20 cellular contexts compared by ENCODE assay signal in genomic region chr10:102959399-102959798, GRCh38.
"Had no signal": no experiment of that assay in that cellular context is flagged by ENCODE, and none has a peak within 500 bp of the region (broad histone marks: within the 10 kb centered on the region; RNA-seq: fewer than 3 reads in every experiment).

No MANE protein-coding gene starts in this region.

- DNase-seq: Kasumi-1, MM.1S, NCI-H1092 treated with DMSO at 0.1 percent for 48 hours, NCI-H1436, NCI-H187, NCI-H2029, NCI-H2081 treated with DMSO at 0.1 percent for 48 hours, NCI-H2171, NCI-H226, NCI-H446, NCI-H510A, NCI-H524 treated with DMSO at 0.1 percent for 48 hours, NCI-H69, NCI-H774, PC-9, Peyer's patch, SHP77 treated with DMSO at 0.1 percent for 48 hours, SJCRH30 had no signal

- ATAC-seq: Right ventricle myocardium inferior, SK-N-SH treated with all-trans-retinoic acid at 6 μM for 48 hours had no signal
